In genomic region chr5:154782812-154783592, GRCh38 we compare ENCODE assay signal across 9 cellular contexts. TPM values are rescaled to one million over a fixed set of nuclear protein-coding genes. Genes with fewer than 3 reads are reported as not detected.
DNase-seq lines count a peak whose midpoint lies in the region; ATAC-seq and TF ChIP-seq lines count a peak whose summit lies in the region.
"Had no signal": no experiment of that assay in that cellular context is flagged by ENCODE, and none has a peak within 500 bp of the region (broad histone marks: within the 10 kb centered on the region; RNA-seq: fewer than 3 reads in every experiment).

No MANE protein-coding gene starts in this region.

- TF ChIP-seq CTCF in AG10803 (conservative IDR thresholded peaks at IDR 0.05; ENCODE audit: low read length) (no peak), lower lobe of right lung (IDR thresholded peaks at IDR 0.05) (no peak)
- TF ChIP-seq CTCF in activated CD8-positive, alpha-beta T cell treated with anti-CD3 and anti-CD28 coated beads for 36 hours (IDR thresholded peaks at IDR 0.05): no peak

- peak overlapping the region; percentile 80 for H3K27ac Mint-ChIP-seq in activated CD8-positive, alpha-beta T cell treated with anti-CD3 and anti-CD28 coated beads for 36 hours

- H3K4me1 Mint-ChIP-seq in activated CD8-positive, alpha-beta T cell treated with anti-CD3 and anti-CD28 coated beads for 36 hours (ENCODE audit: low read depth): peaks cover 88% of the 10 kb centered on the region

- no peaks in the 10 kb centered on the region for H3K27me3 Mint-ChIP-seq in activated CD8-positive, alpha-beta T cell treated with anti-CD3 and anti-CD28 coated beads for 36 hours

- CTCF ChIA-PET in activated CD8-positive, alpha-beta T cell treated with anti-CD3 and anti-CD28 coated beads for 36 hours (lab: Charles Lee): interaction anchor here (0.9 to 1.6 kb wide), 2 partner anchors 9 to 11 kb away, joined by 3 read pairs; no protein-coding TSS in a partner anchor

- no peak overlapping the region for H3K4me3 Mint-ChIP-seq in activated CD8-positive, alpha-beta T cell treated with anti-CD3 and anti-CD28 coated beads for 36 hours

- H3K27ac ChIP-seq in lower lobe of right lung: peak overlapping the region; percentile 24

- H3K36me3 Mint-ChIP-seq in activated CD8-positive, alpha-beta T cell treated with anti-CD3 and anti-CD28 coated beads for 36 hours (ENCODE audit: low read depth): peaks cover 23% of the 10 kb centered on the region

- no peaks in the 10 kb centered on the region for H3K9me3 ChIP-seq in lower lobe of right lung

- peaks cover 78% of the 10 kb centered on the region for H3K4me1 ChIP-seq in lower lobe of right lung

- peak; percentile 3 for ATAC-seq in GM21528 (IDR thresholded peaks at IDR 0.05; ENCODE audit: low FRiP score, unreplicated experiment)
- ATAC-seq in activated CD8-positive, alpha-beta T cell treated with anti-CD3 and anti-CD28 coated beads for 36 hours: no peak
- ATAC-seq in lower lobe of right lung: peak in 1 of 2 donors; percentile 14

- H3K9me3 Mint-ChIP-seq in activated CD8-positive, alpha-beta T cell treated with anti-CD3 and anti-CD28 coated beads for 36 hours: no peaks in the 10 kb centered on the region

- H3K27me3 ChIP-seq in lower lobe of right lung (ENCODE audit: low read depth): no peaks in the 10 kb centered on the region

- H3K36me3 ChIP-seq in lower lobe of right lung: no peaks in the 10 kb centered on the region

- POLR2A ChIA-PET in activated CD8-positive, alpha-beta T cell treated with anti-CD3 and anti-CD28 coated beads for 36 hours (lab: Charles Lee): interaction anchor here (7.1 kb wide), 1 partner anchor 15 kb away, joined by 52 read pairs; no protein-coding TSS in a partner anchor

- H3K4me3 ChIP-seq in AG10803 (ENCODE audit: low read length) (no peak overlapping the region), lower lobe of right lung (no peak overlapping the region)

- DNase-seq in AG10803 (ENCODE audit: low read depth) (peak; percentile 16), lower lobe of right lung (no peak), NAMALWA (ENCODE audit: low spot score) (no peak), NCI-H774 (lab: John Stamatoyannopoulos, UW) (no peak), HuH-7 (ENCODE audit: low spot score) (no peak)
- DNase-seq in activated CD8-positive, alpha-beta T cell treated with anti-CD3 and anti-CD28 coated beads for 36 hours: no peak
- no peak for DNase-seq in stimulated activated CD4-positive, alpha-beta T cell treated with anti-CD3 and anti-CD28 coated beads, Interleukin-2, amount 100 ng/mL, for 48 hours
- DNase-seq: NCI-H69 had no signal

- intact Hi-C loops in activated CD8-positive, alpha-beta T cell treated with anti-CD3 and anti-CD28 coated beads for 36 hours (cut with micrococcal nuclease): no loop called here
- intact Hi-C loops in lower lobe of right lung (cut with DNase I): no loop called here

RNA-seq across cellular contexts. Expression of gene LARP1, which starts 27.8 kb away (rescaled TPM):
- total RNA-seq in activated CD8-positive, alpha-beta T cell treated with anti-CD3 and anti-CD28 coated beads for 36 hours: 100 to 1,000 TPM; 214 to 218 TPM
- total RNA-seq in lower lobe of right lung: 143 TPM
